ENCODE assay signal across 10 cellular contexts in the genomic region with DNA sequence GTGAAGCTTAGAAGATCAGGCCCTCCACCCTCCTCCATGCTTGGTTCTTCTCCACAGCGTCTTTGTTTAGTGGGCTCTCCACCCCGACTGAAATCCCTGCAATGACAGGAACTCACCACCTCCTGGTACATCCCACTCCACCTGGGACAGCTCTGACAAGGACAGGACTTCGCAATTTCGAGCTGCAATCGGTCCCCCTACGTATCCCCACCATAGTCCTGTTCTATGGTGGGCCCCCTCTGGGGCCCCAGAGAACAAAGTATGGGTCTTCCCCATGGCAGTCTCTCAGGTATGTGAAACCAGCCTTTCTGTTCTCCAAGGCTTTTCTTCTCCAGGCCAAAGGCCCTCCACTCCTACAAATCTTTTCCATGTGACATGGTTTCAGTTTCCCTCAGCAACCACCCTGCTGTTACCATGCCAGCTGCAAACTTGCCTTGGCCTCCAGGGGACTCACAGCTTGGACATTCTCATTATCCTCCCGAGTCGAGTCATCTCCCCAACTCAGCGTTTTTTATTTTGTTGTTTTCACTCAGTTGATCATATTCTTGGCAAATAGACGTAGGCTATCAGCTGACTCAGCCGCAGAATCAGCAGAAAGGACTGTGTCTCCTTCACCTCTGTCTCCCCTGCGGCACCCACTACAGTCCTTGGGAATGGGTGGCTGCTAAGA.
DNase-seq lines count a peak whose midpoint lies in the region; ATAC-seq and TF ChIP-seq lines count a peak whose summit lies in the region.
"Had no signal": no experiment of that assay in that cellular context is flagged by ENCODE, and none has a peak within 500 bp of the region (broad histone marks: within the 10 kb centered on the region; RNA-seq: fewer than 3 reads in every experiment).

No MANE protein-coding gene starts in this region.

- DNase-seq in AG08395 (ENCODE audit: low spot score) (peak; percentile 88), Karpas-422 (no peak), mammary epithelial cell (peak; percentile 95), lung (ENCODE audit: low spot score) (no peak), G401 (ENCODE audit: low spot score) (no peak), NCI-H1092 (lab: John Stamatoyannopoulos, UW) (no peak), 8988T (no peak)
- DNase-seq: effector CD8-positive, alpha-beta T cell; GDM1 had no signal

- H3K79me2 ChIP-seq in Karpas-422 (ENCODE audit: low read length) (no peaks in the 10 kb centered on the region), mammary epithelial cell (ENCODE audit: insufficient read depth, low read length) (no peaks in the 10 kb centered on the region)

- H3K27me3 ChIP-seq in Karpas-422 (ENCODE audit: low read length) (no peaks in the 10 kb centered on the region), mammary epithelial cell (ENCODE audit: insufficient read depth, low read length) (no peaks in the 10 kb centered on the region), lung (ENCODE audit: control insufficient read depth, insufficient read depth) (no peaks in the 10 kb centered on the region)

- H3K9ac ChIP-seq in Karpas-422 (ENCODE audit: low read length) (no peak overlapping the region), mammary epithelial cell (ENCODE audit: insufficient read depth, low read length) (no peak overlapping the region)

- H2AFZ ChIP-seq in Karpas-422 (ENCODE audit: low read length) (0 out of 2 replicates have a peak overlapping the region, but pooled peaks have one; percentile 4), mammary epithelial cell (ENCODE audit: low read depth, low read length) (no peak overlapping the region)

- no TSS peak for BruUV-seq in mammary epithelial cell (replicated peaks; lab: Mats Ljungman, UMichigan)

- H3K9me2 ChIP-seq in Karpas-422 (replicated peaks; ENCODE audit: insufficient read depth, low read length) = no peaks in the 10 kb centered on the region

- H3K27ac ChIP-seq in Karpas-422 (ENCODE audit: low read length) = no peak overlapping the region
- H3K27ac ChIP-seq in mammary epithelial cell (ENCODE audit: insufficient read depth, low read depth, low read length) = peak overlapping the region; percentile 18
- no peak overlapping the region for H3K27ac ChIP-seq in lung (ENCODE audit: low read depth in 1 of 2, low read length in 1 of 2)

- H3K4me2 ChIP-seq in Karpas-422 (ENCODE audit: low read depth, low read length, poor library complexity, severe bottlenecking) = no peak overlapping the region
- H3K4me2 ChIP-seq in mammary epithelial cell (ENCODE audit: insufficient read depth, low read depth, low read length) = no peak overlapping the region

- H3K9me3 ChIP-seq in Karpas-422 (ENCODE audit: low read length) = no peaks in the 10 kb centered on the region
- H3K9me3 ChIP-seq in mammary epithelial cell (replicated peaks; ENCODE audit: insufficient read depth, low read length) = no peaks in the 10 kb centered on the region
- H3K9me3 ChIP-seq in lung (ENCODE audit: control insufficient read depth in 2 of 2, insufficient read depth in 1 of 2, low read length in 1 of 2) = no peaks in the 10 kb centered on the region

- intact Hi-C loops in mammary epithelial cell (cut with micrococcal nuclease) = no loop called here

- H3K36me3 ChIP-seq in Karpas-422 (ENCODE audit: insufficient read depth, low read length) (no peaks in the 10 kb centered on the region), mammary epithelial cell (ENCODE audit: insufficient read depth, low read length) (no peaks in the 10 kb centered on the region), lung (ENCODE audit: control insufficient read depth in 2 of 2, insufficient read depth in 2 of 2, low read length in 2 of 2) (no peaks in the 10 kb centered on the region)

- H4K20me1 ChIP-seq in Karpas-422 (ENCODE audit: insufficient read depth, low read depth, low read length) (no peaks in the 10 kb centered on the region), mammary epithelial cell (ENCODE audit: insufficient read depth, low read length) (no peaks in the 10 kb centered on the region)

- H3K4me1 ChIP-seq in Karpas-422 (ENCODE audit: low read length) (peaks cover 11% of the 10 kb centered on the region), mammary epithelial cell (ENCODE audit: insufficient read depth, low read length) (peaks cover 32% of the 10 kb centered on the region), lung (ENCODE audit: control insufficient read depth in 2 of 2, insufficient read depth in 2 of 2, low read length in 2 of 2) (peaks cover 0 to 3% of the 10 kb centered on the region in 2 donors)

- in situ Hi-C loops in mammary epithelial cell (cut with MboI; ENCODE audit: low sequenced_read_pairs in 2 of 2) = no loop called here
- in situ Hi-C loops in G401 (cut with HindIII; ENCODE audit: low sequenced_read_pairs) = no loop called here

- dilution Hi-C loops in mammary epithelial cell (cut with HindIII; ENCODE audit: low sequenced_read_pairs) = loop anchor here (5.0 kb wide), 1 partner anchor 36 kb away; no protein-coding TSS in a partner anchor

- H3K4me3 ChIP-seq in Karpas-422 (ENCODE audit: low read length) (no peak overlapping the region), mammary epithelial cell (replicated peaks in 1 of 3; ENCODE audit: insufficient read depth in 1 of 3, low read depth in 2 of 3, low read length in 3 of 3) (no peak overlapping the region), lung (no peak overlapping the region)

- CTCF ChIA-PET in mammary epithelial cell (lab: Charles Lee; ENCODE audit: low non-redundant PET) = no interaction called here

- 93% methylated on average over 12 of the region's 12 CpGs for WGBS in mammary epithelial cell (ENCODE audit: low coverage, missing lambda C conversion rate)
- WGBS in lung, 2 donors = 88% methylated on average over 12 of the region's 12 CpGs

- no peak for TF ChIP-seq CTCF in mammary epithelial cell (conservative IDR thresholded peaks at IDR 0.05 in 1 of 2, IDR thresholded peaks at IDR 0.05 in 1 of 2; ENCODE audit: extremely low read depth in 1 of 2, insufficient read depth in 1 of 2, low read depth in 1 of 2, low read length in 2 of 2)
- no peak for TF ChIP-seq CTCF in lung (IDR thresholded peaks at IDR 0.05; ENCODE audit: control extremely low read depth, extremely low read depth)

- ATAC-seq in lung (ENCODE audit: insufficient read depth, low FRiP score) = peak; percentile 57
- no peak for ATAC-seq in HG03196 (IDR thresholded peaks at IDR 0.05; ENCODE audit: unreplicated experiment)

Comparison
In these comparisons a context has a peak if more than half of its experiments do, and no peak if none do; other contexts are left out.
1. DNase-seq: peak in AG08395 (single experiment) and mammary epithelial cell (single experiment); none in Karpas-422 (single experiment), lung (single experiment), G401 (single experiment), NCI-H1092 (single experiment) and 8988T (single experiment).